ENCODE assay signal across 8 cellular contexts in the genomic region with DNA sequence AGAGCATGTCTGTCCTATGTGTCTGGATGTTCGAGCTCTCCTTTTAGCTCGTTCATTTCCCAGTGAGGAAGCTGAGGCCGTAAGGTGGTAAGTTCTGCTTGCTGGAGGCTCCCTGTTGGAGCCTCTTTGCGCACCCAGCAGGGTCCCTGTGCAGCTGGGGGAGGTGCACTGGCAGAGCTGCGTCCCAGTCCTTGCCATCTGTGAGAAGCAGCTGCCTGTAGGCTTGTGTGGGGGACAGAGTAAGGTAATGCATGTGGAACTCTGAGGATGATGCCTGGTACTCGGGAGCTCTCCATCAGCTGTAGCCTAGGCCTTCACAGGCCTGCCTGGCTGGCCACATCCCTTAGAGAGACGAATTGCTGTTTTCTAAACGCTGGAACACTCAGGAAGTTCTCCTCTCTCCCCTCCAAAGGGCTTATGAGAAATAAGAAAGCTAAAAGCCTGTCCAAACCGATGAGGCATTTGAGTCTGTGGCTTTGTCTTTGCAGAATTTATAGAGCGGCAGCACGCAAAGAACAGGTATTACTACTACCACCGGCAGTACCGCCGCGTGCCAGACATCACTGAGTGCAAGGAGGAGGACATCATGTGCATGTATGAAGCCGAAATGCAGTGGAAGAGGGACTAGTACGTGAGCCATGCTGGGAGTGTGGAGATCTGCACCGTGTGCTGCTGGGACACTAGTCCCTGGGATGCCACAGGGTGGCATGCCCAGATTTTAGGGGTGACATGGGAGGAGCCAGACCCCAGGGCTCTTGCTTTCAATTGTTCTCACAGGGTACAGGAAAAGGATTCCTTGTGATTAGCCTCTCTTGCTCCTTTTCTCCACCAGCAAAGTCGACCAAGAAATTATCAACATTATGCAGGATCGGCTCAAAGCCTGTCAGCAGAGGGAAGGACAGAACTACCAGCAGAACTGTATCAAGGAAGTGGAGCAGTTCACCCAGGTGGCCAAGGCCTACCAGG. TPM values are rescaled to one million over a fixed set of nuclear protein-coding genes. Genes with fewer than 3 reads are reported as not detected.
DNase-seq lines count a peak whose midpoint lies in the region; ATAC-seq and TF ChIP-seq lines count a peak whose summit lies in the region.

No MANE protein-coding gene starts in this region.

- H3K27ac ChIP-seq in cardiac muscle cell, result peak overlapping the region; percentile 2

- H3K4me1 ChIP-seq in cardiac muscle cell (ENCODE audit: low read depth) (peaks cover 12% of the 10 kb centered on the region), iPS-15b (ENCODE audit: control insufficient read depth, insufficient read depth, low read length) (peaks cover 6% of the 10 kb centered on the region)

- H3K27me3 ChIP-seq in cardiac muscle cell (no peaks in the 10 kb centered on the region), iPS-15b (ENCODE audit: control insufficient read depth, insufficient read depth, low read length) (no peaks in the 10 kb centered on the region)

- H3K9me3 Mint-ChIP-seq in activated T-helper 17 cell treated with anti-CD3 and anti-CD28 coated beads, Interleukin-2, amount 50 U/mL, for 72 hours, result no peaks in the 10 kb centered on the region
- no peaks in the 10 kb centered on the region for H3K9me3 Mint-ChIP-seq in stimulated activated naive CD8-positive, alpha-beta T cell treated with anti-CD3 and anti-CD28 coated beads, Interleukin-15, amount 100 ng/mL, for 72 hours

- no peak for TF ChIP-seq CTCF in cardiac muscle cell (IDR thresholded peaks at IDR 0.05; ENCODE audit: low read depth, low read length)

- H3K9me3 ChIP-seq in cardiac muscle cell (ENCODE audit: low read depth) (no peaks in the 10 kb centered on the region), iPS-15b (ENCODE audit: control insufficient read depth, insufficient read depth, low read length) (no peaks in the 10 kb centered on the region)

- H3K4me3 ChIP-seq in cardiac muscle cell, result peak overlapping the region; percentile 82
- peak overlapping the region; percentile 60 for H3K4me3 ChIP-seq in iPS-15b (ENCODE audit: low read depth, low read length)

- intact Hi-C loops in left cardiac atrium (cut with DNase I), result no loop called here

- peaks cover 21% of the 10 kb centered on the region for H3K36me3 ChIP-seq in cardiac muscle cell
- H3K36me3 ChIP-seq in iPS-15b (ENCODE audit: control insufficient read depth, insufficient read depth, low read length), result peaks cover 27% of the 10 kb centered on the region

- peaks cover 63% of the 10 kb centered on the region for H3K36me3 Mint-ChIP-seq in activated T-helper 17 cell treated with anti-CD3 and anti-CD28 coated beads, Interleukin-2, amount 50 U/mL, for 72 hours (ENCODE audit: low read depth)

- no peak for ATAC-seq in left cardiac atrium
- no peak for ATAC-seq in activated T-helper 17 cell treated with anti-CD3 and anti-CD28 coated beads, Interleukin-2, amount 50 U/mL, for 72 hours (replicated peaks)
- peak; percentile 5 for ATAC-seq in stimulated activated naive CD8-positive, alpha-beta T cell treated with anti-CD3 and anti-CD28 coated beads, Interleukin-15, amount 100 ng/mL, for 72 hours
- no peak for ATAC-seq in HG03460 (IDR thresholded peaks at IDR 0.05; ENCODE audit: unreplicated experiment)
- no peak for ATAC-seq in GM21619 (IDR thresholded peaks at IDR 0.05; ENCODE audit: unreplicated experiment)

- peak overlapping the region; percentile 74 for H3K9ac ChIP-seq in iPS-15b (ENCODE audit: low read depth, low read length)

- peak in 1 of 2 donors; percentile 50 for DNase-seq in cardiac muscle cell (ENCODE audit: low read depth in 1 of 2, low spot score in 1 of 2)
- DNase-seq in left cardiac atrium, result no peak
- DNase-seq in NCI-H82 (lab: John Stamatoyannopoulos, UW), result peak; percentile 93
- DNase-seq in stimulated activated naive CD8-positive, alpha-beta T cell treated with anti-CD3 and anti-CD28 coated beads, Interleukin-15, amount 100 ng/mL, for 72 hours, result peak in 1 of 2 donors; percentile 40

- peak overlapping the region; percentile 89 for H3K4me3 Mint-ChIP-seq in activated T-helper 17 cell treated with anti-CD3 and anti-CD28 coated beads, Interleukin-2, amount 50 U/mL, for 72 hours
- peak overlapping the region; percentile 84 to 97 for H3K4me3 Mint-ChIP-seq in stimulated activated naive CD8-positive, alpha-beta T cell treated with anti-CD3 and anti-CD28 coated beads, Interleukin-15, amount 100 ng/mL, for 72 hours

- no peaks in the 10 kb centered on the region for H3K27me3 Mint-ChIP-seq in activated T-helper 17 cell treated with anti-CD3 and anti-CD28 coated beads, Interleukin-2, amount 50 U/mL, for 72 hours
- H3K27me3 Mint-ChIP-seq in stimulated activated naive CD8-positive, alpha-beta T cell treated with anti-CD3 and anti-CD28 coated beads, Interleukin-15, amount 100 ng/mL, for 72 hours, result no peaks in the 10 kb centered on the region

- H3K27ac Mint-ChIP-seq in activated T-helper 17 cell treated with anti-CD3 and anti-CD28 coated beads, Interleukin-2, amount 50 U/mL, for 72 hours, result peak overlapping the region; percentile 88
- peak overlapping the region; percentile 91 to 98 for H3K27ac Mint-ChIP-seq in stimulated activated naive CD8-positive, alpha-beta T cell treated with anti-CD3 and anti-CD28 coated beads, Interleukin-15, amount 100 ng/mL, for 72 hours

- H3K4me1 Mint-ChIP-seq in activated T-helper 17 cell treated with anti-CD3 and anti-CD28 coated beads, Interleukin-2, amount 50 U/mL, for 72 hours, result peaks cover 14% of the 10 kb centered on the region
- peaks cover 60% of the 10 kb centered on the region for H3K4me1 Mint-ChIP-seq in stimulated activated naive CD8-positive, alpha-beta T cell treated with anti-CD3 and anti-CD28 coated beads, Interleukin-15, amount 100 ng/mL, for 72 hours

RNA-seq across cellular contexts. Expression of gene NDUFB10, which starts 1.6 kb away (rescaled TPM):
- total RNA-seq in cardiac muscle cell (291 and 575 TPM in 2 replicates), left cardiac atrium (100 to 1,000 TPM; 411 to 435 TPM)
- 485 and 518 TPM in 2 replicates for polyA plus RNA-seq in cardiac muscle cell
- total RNA-seq in activated T-helper 17 cell treated with anti-CD3 and anti-CD28 coated beads, Interleukin-2, amount 50 U/mL, for 72 hours, result 100 to 1,000 TPM in 1 of 2 donors, 10 to 100 TPM in 1; 65.3 to 122 TPM

RNA-seq across cellular contexts. Expression of gene RPS2, which starts 3.7 kb away (rescaled TPM):
- total RNA-seq in cardiac muscle cell (2,958 and 3,550 TPM in 2 replicates), left cardiac atrium (1,000 to 10,000 TPM; 1,152 to 1,209 TPM)
- polyA plus RNA-seq in cardiac muscle cell, result 2,155 and 2,484 TPM in 2 replicates
- 1,000 to 10,000 TPM; 4,570 to 4,579 TPM for total RNA-seq in activated T-helper 17 cell treated with anti-CD3 and anti-CD28 coated beads, Interleukin-2, amount 50 U/mL, for 72 hours

RNA-seq across cellular contexts. Expression of gene RNF151, which starts 5.7 kb away (rescaled TPM):
- 0.21 TPM in 1 of 2 replicates, not detected in the other for total RNA-seq in cardiac muscle cell
- 0.38 and 0.54 TPM in 2 replicates for polyA plus RNA-seq in cardiac muscle cell
- not detected for total RNA-seq in left cardiac atrium
- total RNA-seq in activated T-helper 17 cell treated with anti-CD3 and anti-CD28 coated beads, Interleukin-2, amount 50 U/mL, for 72 hours, result under 1 TPM in 1 of 2 donors, not detected in 1; 0.32 TPM

RNA-seq across cellular contexts. Expression of gene RPL3L, which starts 6.5 kb away (rescaled TPM):
- total RNA-seq in cardiac muscle cell (not detected in 2 replicates), left cardiac atrium (10 to 100 TPM; 33.4 to 78.2 TPM)
- polyA plus RNA-seq in cardiac muscle cell, result 0.07 and 0.28 TPM in 2 replicates
- under 1 TPM in 1 of 2 donors, not detected in 1; 0.37 TPM for total RNA-seq in activated T-helper 17 cell treated with anti-CD3 and anti-CD28 coated beads, Interleukin-2, amount 50 U/mL, for 72 hours

RNA-seq across cellular contexts. Expression of gene TBL3, which starts 10.9 kb away (rescaled TPM):
- total RNA-seq in cardiac muscle cell (72.4 and 94.7 TPM in 2 replicates), left cardiac atrium (10 to 100 TPM; 19.4 to 21.5 TPM)
- polyA plus RNA-seq in cardiac muscle cell, result 67.3 and 82.9 TPM in 2 replicates
- 10 to 100 TPM; 23.0 to 37.3 TPM for total RNA-seq in activated T-helper 17 cell treated with anti-CD3 and anti-CD28 coated beads, Interleukin-2, amount 50 U/mL, for 72 hours
